ENCODE assay signal across 15 cellular contexts in the genomic region with DNA sequence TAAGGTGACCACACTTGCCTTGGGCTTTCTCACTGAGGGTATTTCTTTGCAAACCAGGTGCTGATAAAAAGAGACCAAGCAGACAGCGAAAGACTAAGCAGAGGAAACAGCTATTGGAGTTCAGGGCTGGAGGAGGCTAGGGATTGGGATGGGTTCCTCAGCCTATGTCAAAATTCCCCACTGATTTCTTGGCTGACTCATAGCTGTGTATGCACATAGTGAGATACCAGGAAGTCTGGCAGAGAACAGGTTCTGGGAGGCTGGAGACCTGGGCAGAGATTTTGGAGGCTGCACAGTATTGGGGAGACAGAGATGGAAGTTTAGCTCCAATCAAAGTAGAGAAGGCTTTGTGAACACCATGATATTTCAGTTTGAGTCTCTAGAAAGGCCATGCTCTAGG. TPM values are rescaled to one million over a fixed set of nuclear protein-coding genes. Genes with fewer than 3 reads are reported as not detected.
A peak's percentile ranks its signal among the peaks of the same experiment; 100 is the strongest.
DNase-seq lines count a peak whose midpoint lies in the region; ATAC-seq and TF ChIP-seq lines count a peak whose summit lies in the region.
"Had no signal": no experiment of that assay in that cellular context is flagged by ENCODE, and none has a peak within 500 bp of the region (broad histone marks: within the 10 kb centered on the region; RNA-seq: fewer than 3 reads in every experiment).

No MANE protein-coding gene starts in this region.

- no peaks in the 10 kb centered on the region for H3K27me3 Mint-ChIP-seq in natural killer cell treated with Interleukin-12 subunit alpha and Interleukin-12 subunit beta and Interleukin-15 and Interleukin-18, amount 100 ng/mL, for 72 hours
- H3K27me3 Mint-ChIP-seq: IgD-negative memory B cell had no signal

- no peaks in the 10 kb centered on the region for H3K9me3 ChIP-seq in A673 (ENCODE audit: low read depth, low read length, poor library complexity, severe bottlenecking)
- H3K9me3 ChIP-seq: stomach had no signal

- H3K36me3 ChIP-seq in A673 (ENCODE audit: insufficient read depth, low read length, poor library complexity, severe bottlenecking), result peaks cover 83% of the 10 kb centered on the region

- intact Hi-C loops in A673 (cut with micrococcal nuclease; ENCODE audit: unreplicated experiment), result no loop called here

- H3K27me3 ChIP-seq in A673 (replicated peaks; ENCODE audit: insufficient read depth, low read depth, low read length, poor library complexity), result no peaks in the 10 kb centered on the region
- H3K27me3 ChIP-seq: hepatocyte, stomach had no signal

- POLR2A ChIA-PET in A673 (lab: Charles Lee; ENCODE audit: low non-redundant PET), result no interaction called here

- peak; percentile 51 for DNase-seq in EL
- DNase-seq in LHCN-M2 (ENCODE audit: low read depth), result peak; percentile 35
- DNase-seq in cardiac fibroblast (ENCODE audit: low read depth in 2 of 2), result peak; percentile 48 to 72
- no peak for DNase-seq in natural killer cell treated with Interleukin-12 subunit alpha and Interleukin-12 subunit beta and Interleukin-15 and Interleukin-18, amount 100 ng/mL, for 72 hours (ENCODE audit: low spot score)
- no peak for DNase-seq in effector CD4-positive, alpha-beta T cell
- DNase-seq in HK-2 (ENCODE audit: unreplicated experiment), result no peak
- no peak for DNase-seq in A673 (ENCODE audit: low spot score)
- DNase-seq: activated CD4-positive, alpha-beta T cell treated with anti-CD3 and anti-CD28 coated beads for 48 hours; activated gamma-delta T cell; NCI-H1417 treated with DMSO at 0.1 percent for 48 hours; NCI-H524 treated with DMSO at 0.1 percent for 48 hours; stomach had no signal

- peak overlapping the region; percentile 20 to 40 for H3K27ac Mint-ChIP-seq in natural killer cell treated with Interleukin-12 subunit alpha and Interleukin-12 subunit beta and Interleukin-15 and Interleukin-18, amount 100 ng/mL, for 72 hours
- H3K27ac Mint-ChIP-seq: IgD-negative memory B cell had no signal

- TF ChIP-seq CTCF in cardiac fibroblast (IDR thresholded peaks at IDR 0.05; ENCODE audit: low read depth, low read length) (no peak), A673 (conservative IDR thresholded peaks at IDR 0.05; ENCODE audit: low read depth, low read length) (no peak)

- H3K36me3 Mint-ChIP-seq in natural killer cell treated with Interleukin-12 subunit alpha and Interleukin-12 subunit beta and Interleukin-15 and Interleukin-18, amount 100 ng/mL, for 72 hours, result peaks cover 23% of the 10 kb centered on the region

- H3K9me3 Mint-ChIP-seq in natural killer cell treated with Interleukin-12 subunit alpha and Interleukin-12 subunit beta and Interleukin-15 and Interleukin-18, amount 100 ng/mL, for 72 hours, result no peaks in the 10 kb centered on the region
- H3K9me3 Mint-ChIP-seq: IgD-negative memory B cell, neural crest cell had no signal

- CTCF ChIA-PET in A673 (lab: Charles Lee), result no interaction called here

- no peak overlapping the region for H3K4me3 Mint-ChIP-seq in natural killer cell treated with Interleukin-12 subunit alpha and Interleukin-12 subunit beta and Interleukin-15 and Interleukin-18, amount 100 ng/mL, for 72 hours
- H3K4me3 Mint-ChIP-seq: IgD-negative memory B cell, neural crest cell had no signal

- peaks cover 17 to 25% of the 10 kb centered on the region in 2 donors for H3K4me1 Mint-ChIP-seq in natural killer cell treated with Interleukin-12 subunit alpha and Interleukin-12 subunit beta and Interleukin-15 and Interleukin-18, amount 100 ng/mL, for 72 hours (ENCODE audit: low read depth in 2 of 2)

- no TSS peak for BruUV-seq in A673 (replicated peaks; lab: Mats Ljungman, UMichigan)

- no peak overlapping the region for H3K27ac ChIP-seq in A673 (ENCODE audit: low read depth, low read length, poor library complexity, severe bottlenecking)
- H3K27ac ChIP-seq: hepatocyte had no signal

- no peaks in the 10 kb centered on the region for H3K4me1 ChIP-seq in A673 (ENCODE audit: insufficient read depth, low read length, poor library complexity, severe bottlenecking)

- ATAC-seq in natural killer cell treated with Interleukin-12 subunit alpha and Interleukin-12 subunit beta and Interleukin-15 and Interleukin-18, amount 100 ng/mL, for 72 hours, result no peak

- no peak overlapping the region for H3K4me3 ChIP-seq in cardiac fibroblast (replicated peaks in 1 of 2; ENCODE audit: low read depth in 2 of 2, low read length in 2 of 2)
- no peak overlapping the region for H3K4me3 ChIP-seq in A673 (ENCODE audit: low read depth, low read length, poor library complexity, severe bottlenecking)
- H3K4me3 ChIP-seq: hepatocyte, stomach had no signal

RNA-seq across cellular contexts. Expression of a gene that starts 25.3 kb away (rescaled TPM):
- total RNA-seq in LHCN-M2 (2014; rRNA removed), result 57.8 and 64.5 TPM in 2 replicates
- 62.6 TPM for polyA plus RNA-seq in LHCN-M2 (2012)
- total RNA-seq in natural killer cell treated with Interleukin-12 subunit alpha and Interleukin-12 subunit beta and Interleukin-15 and Interleukin-18, amount 100 ng/mL, for 72 hours, result 100 to 1,000 TPM; 228 to 274 TPM
- 262 and 299 TPM in 2 replicates for total RNA-seq in A673 (2021)

RNA-seq across cellular contexts. Expression of a gene that starts 25.6 kb away (rescaled TPM):
- total RNA-seq in LHCN-M2 (2014; rRNA removed) (33.7 and 41.0 TPM in 2 replicates), A673 (2021) (66.1 and 69.3 TPM in 2 replicates)
- polyA plus RNA-seq in LHCN-M2 (2012), result 12.1 TPM
- total RNA-seq in natural killer cell treated with Interleukin-12 subunit alpha and Interleukin-12 subunit beta and Interleukin-15 and Interleukin-18, amount 100 ng/mL, for 72 hours, result 10 to 100 TPM; 31.0 to 54.9 TPM

Comparison
In these comparisons a context has a peak if more than half of its experiments do, and no peak if none do; other contexts are left out.
1. DNase-seq: peak in EL (single experiment), LHCN-M2 (single experiment) and cardiac fibroblast (2 of 2); none in natural killer cell treated with Interleukin-12 subunit alpha and Interleukin-12 subunit beta and Interleukin-15 and Interleukin-18, amount 100 ng/mL, for 72 hours (single experiment), effector CD4-positive, alpha-beta T cell (single experiment), HK-2 (single experiment) and A673 (single experiment).